In genomic region chr3:161284989-161285388, GRCh38 we compare ENCODE assay signal across 13 cellular contexts.
"Had no signal": no experiment of that assay in that cellular context is flagged by ENCODE, and none has a peak within 500 bp of the region (broad histone marks: within the 10 kb centered on the region; RNA-seq: fewer than 3 reads in every experiment).

No MANE protein-coding gene starts in this region.

- H3K4me1 ChIP-seq: adrenal gland, parathyroid adenoma, testis had no signal

- H3K36me3 ChIP-seq: adrenal gland had no signal

- ATAC-seq: naive thymus-derived CD4-positive, alpha-beta T cell; T-helper 17 cell had no signal

- H3K27me3 ChIP-seq: adrenal gland, testis had no signal

- H3K27ac ChIP-seq: adrenal gland, parathyroid adenoma, testis had no signal

- DNase-seq: activated B cell treated with CpG ODN at 0.5 μM for 24 hours; activated CD4-positive, alpha-beta T cell treated with anti-CD3 and anti-CD28 coated beads, Interleukin-2, amount 10 ng/mL, durations not matched to agents 24 days and 14 days; activated CD8-positive, alpha-beta memory T cell treated with anti-CD3 and anti-CD28 coated beads for 24 hours; activated naive CD4-positive, alpha-beta T cell treated with Interleukin-2 at 50 U/mL for 16 hours; adrenal gland; dermis blood vessel endothelial cell; glutamatergic neuron; naive thymus-derived CD4-positive, alpha-beta T cell; stimulated activated CD4-positive, alpha-beta T cell treated with anti-CD3 and anti-CD28 coated beads, Interleukin-15, amount 100 ng/mL, for 24 hours; stimulated activated CD4-positive, alpha-beta T cell treated with anti-CD3 and anti-CD28 coated beads, Interleukin-4, amount 100 ng/mL, for 24 hours; T-helper 17 cell; testis had no signal

- H3K9me3 ChIP-seq: adrenal gland, testis had no signal

- H3K4me3 ChIP-seq: adrenal gland, testis had no signal
